In the genomic region with DNA sequence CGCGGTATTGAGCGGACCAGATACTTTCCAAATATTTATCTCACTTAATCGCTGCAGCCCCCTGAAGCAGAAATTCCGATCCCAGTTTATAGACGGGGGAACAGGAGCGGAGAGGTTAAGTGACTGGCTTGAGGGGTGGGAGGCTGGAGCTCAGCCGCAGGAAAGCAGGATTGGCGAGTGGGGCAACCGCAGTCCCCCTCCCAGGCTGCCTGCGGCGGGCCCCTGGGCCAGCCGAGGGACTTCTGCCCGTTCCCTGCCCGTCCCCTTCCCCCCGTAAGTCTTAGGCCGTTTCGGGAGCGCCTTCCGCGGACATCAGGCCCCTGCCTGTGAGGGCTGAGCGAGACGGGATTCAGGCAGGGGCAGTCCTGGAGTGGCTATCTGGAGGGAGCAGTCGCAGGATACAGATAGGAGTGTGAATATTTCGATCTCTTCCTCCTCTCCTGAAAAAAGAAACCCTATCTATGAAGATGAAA, we compare ENCODE assay signal across 8 cellular contexts. TPM values are rescaled to one million over a fixed set of nuclear protein-coding genes. Genes with fewer than 3 reads are reported as not detected.
DNase-seq lines count a peak whose midpoint lies in the region; ATAC-seq and TF ChIP-seq lines count a peak whose summit lies in the region.

No MANE protein-coding gene starts in this region.

- no peak overlapping the region for H3K27ac Mint-ChIP-seq in activated B cell treated with CpG ODN at 0.5 μM for 24 hours
- no peak overlapping the region for H3K27ac Mint-ChIP-seq in osteocyte (ENCODE audit: unreplicated experiment)

- TF ChIP-seq CTCF in HL-60 (IDR thresholded peaks at IDR 0.05; ENCODE audit: insufficient read depth, low read length) (no peak), activated B cell treated with CpG ODN at 0.5 μM for 24 hours (IDR thresholded peaks at IDR 0.05) (no peak), foreskin keratinocyte (conservative IDR thresholded peaks at IDR 0.05) (no peak), osteocyte (IDR thresholded peaks at IDR 0.05) (no peak)

- peaks cover 40% of the 10 kb centered on the region for H3K4me1 ChIP-seq in foreskin keratinocyte

- POLR2A ChIA-PET in activated B cell treated with CpG ODN at 0.5 μM for 24 hours (lab: Charles Lee): interaction anchor here (0.6 to 1.4 kb wide), 4 partner anchors 36 to 177 kb away, joined by 3 to 4 read pairs (median 3); partner anchors contain the start of gene NRF1

- DNase-seq in CD1c-positive myeloid dendritic cell (ENCODE audit: extremely low spot score): peak; percentile 3
- DNase-seq in HL-60 (ENCODE audit: low read depth in 1 of 2, low spot score in 1 of 2): no peak
- peak; percentile 16 for DNase-seq in activated B cell treated with CpG ODN at 0.5 μM for 24 hours
- DNase-seq in foreskin keratinocyte: peak in 1 of 2 donors; percentile 11
- no peak for DNase-seq in osteocyte (ENCODE audit: extremely low spot score, unreplicated experiment)

- peak overlapping the region; percentile 82 for H3K4me3 ChIP-seq in HL-60 (replicated peaks; ENCODE audit: insufficient read depth, low read length)

- H3K4me1 Mint-ChIP-seq in activated B cell treated with CpG ODN at 0.5 μM for 24 hours (peaks cover 14% of the 10 kb centered on the region), osteocyte (ENCODE audit: unreplicated experiment) (peaks cover 8% of the 10 kb centered on the region)

- intact Hi-C loops in activated B cell treated with CpG ODN at 0.5 μM for 24 hours (cut with micrococcal nuclease): loop anchor here (2.0 to 5.0 kb wide), 2 partner anchors 68 to 347 kb away; partner anchors contain the start of gene SMKR1

- H3K36me3 Mint-ChIP-seq in activated B cell treated with CpG ODN at 0.5 μM for 24 hours (ENCODE audit: low read depth): no peaks in the 10 kb centered on the region
- H3K36me3 Mint-ChIP-seq in osteocyte (ENCODE audit: unreplicated experiment): peaks cover 3% of the 10 kb centered on the region

- peaks cover 22% of the 10 kb centered on the region for H3K27me3 Mint-ChIP-seq in activated B cell treated with CpG ODN at 0.5 μM for 24 hours
- peaks cover 16% of the 10 kb centered on the region for H3K27me3 Mint-ChIP-seq in osteocyte (ENCODE audit: unreplicated experiment)

- H3K27me3 ChIP-seq in HL-60 (ENCODE audit: insufficient read depth, poor library complexity, severe bottlenecking): peaks cover 9% of the 10 kb centered on the region
- no peaks in the 10 kb centered on the region for H3K27me3 ChIP-seq in foreskin keratinocyte

- H3K27ac ChIP-seq in HL-60 (replicated peaks): no peak overlapping the region
- H3K27ac ChIP-seq in foreskin keratinocyte: peak overlapping the region; percentile 55

- H3K9me3 Mint-ChIP-seq in activated B cell treated with CpG ODN at 0.5 μM for 24 hours: no peaks in the 10 kb centered on the region
- no peaks in the 10 kb centered on the region for H3K9me3 Mint-ChIP-seq in osteocyte (ENCODE audit: unreplicated experiment)

- ATAC-seq in activated B cell treated with CpG ODN at 0.5 μM for 24 hours (ENCODE audit: low read depth) (no peak), foreskin keratinocyte (no peak), GM18519 (IDR thresholded peaks at IDR 0.05; ENCODE audit: low FRiP score, unreplicated experiment) (no peak), GM21825 (IDR thresholded peaks at IDR 0.05; ENCODE audit: unreplicated experiment) (no peak), GM18873 (IDR thresholded peaks at IDR 0.05; ENCODE audit: low FRiP score, unreplicated experiment) (no peak)

- CTCF ChIA-PET in activated B cell treated with CpG ODN at 0.5 μM for 24 hours (lab: Charles Lee): interaction anchor here (0.9 to 1.7 kb wide), 3 partner anchors 14 to 217 kb away, joined by 3 to 5 read pairs (median 4); no protein-coding TSS in a partner anchor

- H3K4me3 Mint-ChIP-seq in activated B cell treated with CpG ODN at 0.5 μM for 24 hours (peak overlapping the region; percentile 91), osteocyte (ENCODE audit: unreplicated experiment) (peak overlapping the region; percentile 84)

RNA-seq across cellular contexts. Expression of gene STRIP2, which starts 0.7 kb away (rescaled TPM):
- total RNA-seq in activated B cell treated with CpG ODN at 0.5 μM for 24 hours: 0.20 and 0.35 TPM in 2 replicates
- 15.7 and 16.9 TPM in 2 replicates for total RNA-seq in foreskin keratinocyte
- polyA plus RNA-seq in foreskin keratinocyte: 5.1 and 5.6 TPM in 2 replicates
- 0.73 and 0.81 TPM in 2 replicates for total RNA-seq in osteocyte

Comparison
In these comparisons a context has a peak if more than half of its experiments do, and no peak if none do; other contexts are left out.
1. DNase-seq: peak in CD1c-positive myeloid dendritic cell (single experiment) and activated B cell treated with CpG ODN at 0.5 μM for 24 hours (single experiment); none in HL-60 (0 of 2) and osteocyte (single experiment).